Comparison of ENCODE assay signal across 15 cellular contexts in genomic region chr4:69860007-69860406, GRCh38. TPM values are rescaled to one million over a fixed set of nuclear protein-coding genes. Genes with fewer than 3 reads are reported as not detected.
DNase-seq lines count a peak whose midpoint lies in the region; ATAC-seq, FAIRE-seq and TF ChIP-seq lines count a peak whose summit lies in the region.
"Had no signal": no experiment of that assay in that cellular context is flagged by ENCODE, and none has a peak within 500 bp of the region (broad histone marks: within the 10 kb centered on the region; RNA-seq: fewer than 3 reads in every experiment).

TSS of gene SULT1E1 (minus strand) at chr4:69860145. CDS start at chr4:69857644, 2,501 bp downstream.

- H3K36me3 ChIP-seq in astrocyte (ENCODE audit: insufficient read depth, low read length) = no peaks in the 10 kb centered on the region
- no peaks in the 10 kb centered on the region for H3K36me3 ChIP-seq in body of pancreas (replicated peaks in 1 of 2; ENCODE audit: insufficient read depth in 1 of 2, low read depth in 2 of 2)
- H3K36me3 ChIP-seq in aorta (ENCODE audit: control insufficient read depth in 1 of 2, insufficient read depth in 2 of 2, low read length in 1 of 2) = no peaks in the 10 kb centered on the region
- H3K36me3 ChIP-seq: thoracic aorta had no signal

- ATAC-seq in foreskin keratinocyte (peak; percentile 96), body of pancreas (no peak), aorta (ENCODE audit: low FRiP score) (no peak), HG03097 (IDR thresholded peaks at IDR 0.05; ENCODE audit: low FRiP score, unreplicated experiment) (no peak)

- no peaks in the 10 kb centered on the region for H3K4me1 ChIP-seq in astrocyte (ENCODE audit: insufficient read depth, low read length)
- peaks cover 37% of the 10 kb centered on the region for H3K4me1 ChIP-seq in foreskin keratinocyte
- peaks cover 15% of the 10 kb centered on the region for H3K4me1 ChIP-seq in body of pancreas
- no peaks in the 10 kb centered on the region for H3K4me1 ChIP-seq in aorta (ENCODE audit: control insufficient read depth in 1 of 2, insufficient read depth in 2 of 2, low read length in 2 of 2)
- H3K4me1 ChIP-seq: parathyroid adenoma had no signal

- H4K20me1 ChIP-seq in astrocyte (ENCODE audit: insufficient read depth, low read length) = no peaks in the 10 kb centered on the region

- in situ Hi-C loops in KBM-7 (cut with MboI; ENCODE audit: low pct_unique_long_range_greater_than_20kb, low sequenced_read_pairs) = no loop called here

- H3K4me3 ChIP-seq in astrocyte (ENCODE audit: insufficient read depth, low read depth, low read length) (no peak within 1 kb of the TSS), retinal pigment epithelial cell (ENCODE audit: low read length) (no peak within 1 kb of the TSS), body of pancreas (no peak within 1 kb of the TSS), aorta (ENCODE audit: low read length in 2 of 2) (no peak within 1 kb of the TSS)
- H3K4me3 ChIP-seq: thoracic aorta had no signal

- no peak for TF ChIP-seq POLR2A in body of pancreas (IDR thresholded peaks at IDR 0.05)

- intact Hi-C loops in body of pancreas (cut with DNase I) (no loop called here), posterior vena cava (cut with DNase I) (no loop called here), aorta (cut with DNase I) (no loop called here)

- H3K27me3 ChIP-seq in astrocyte (ENCODE audit: insufficient read depth, low read length) = no peaks in the 10 kb centered on the region
- no peaks in the 10 kb centered on the region for H3K27me3 ChIP-seq in foreskin keratinocyte
- no peaks in the 10 kb centered on the region for H3K27me3 ChIP-seq in body of pancreas
- no peaks in the 10 kb centered on the region for H3K27me3 ChIP-seq in aorta (ENCODE audit: control insufficient read depth in 1 of 2, insufficient read depth in 2 of 2, low read length in 1 of 2)

- H3K9me3 Mint-ChIP-seq in astrocyte (ENCODE audit: unreplicated experiment) = no peaks in the 10 kb centered on the region
- H3K9me3 Mint-ChIP-seq: activated B cell treated with CpG ODN at 0.5 μM for 24 hours; activated naive CD4-positive, alpha-beta T cell treated with anti-CD3 and anti-CD28 coated beads, Interleukin-2, amount 10 ng/mL, durations not matched to agents 7 days and 5 days had no signal

- no peak within 1 kb of the TSS for H3K27ac Mint-ChIP-seq in astrocyte (ENCODE audit: unreplicated experiment)
- H3K27ac Mint-ChIP-seq: activated B cell treated with CpG ODN at 0.5 μM for 24 hours; activated naive CD4-positive, alpha-beta T cell treated with anti-CD3 and anti-CD28 coated beads, Interleukin-2, amount 10 ng/mL, durations not matched to agents 7 days and 5 days had no signal

- no peak within 1 kb of the TSS for H3K27ac ChIP-seq in astrocyte (ENCODE audit: low read depth, low read length)
- H3K27ac ChIP-seq in foreskin keratinocyte = peak within 1 kb of the TSS; percentile 75
- H3K27ac ChIP-seq in body of pancreas = no peak within 1 kb of the TSS
- no peak within 1 kb of the TSS for H3K27ac ChIP-seq in aorta (ENCODE audit: low read depth in 1 of 2, low read length in 2 of 2)
- H3K27ac ChIP-seq: parathyroid adenoma, thoracic aorta had no signal

- 35 to 40% methylated on average over 1 of the region's 1 CpG for WGBS in body of pancreas, 2 donors
- WGBS in aorta, 2 donors = 23 to 32% methylated on average over 1 of the region's 1 CpG

- H3K9ac ChIP-seq in astrocyte (ENCODE audit: low read length) = no peak within 1 kb of the TSS
- H3K9ac ChIP-seq: parathyroid adenoma had no signal

- no peaks in the 10 kb centered on the region for H3K4me1 Mint-ChIP-seq in astrocyte (ENCODE audit: low read depth, unreplicated experiment)
- H3K4me1 Mint-ChIP-seq: activated B cell treated with CpG ODN at 0.5 μM for 24 hours; activated naive CD4-positive, alpha-beta T cell treated with anti-CD3 and anti-CD28 coated beads, Interleukin-2, amount 10 ng/mL, durations not matched to agents 7 days and 5 days had no signal

- no peak within 1 kb of the TSS for H3K4me2 ChIP-seq in astrocyte (ENCODE audit: low read length)

- no peak within 1 kb of the TSS for H3K4me3 Mint-ChIP-seq in astrocyte (ENCODE audit: unreplicated experiment)
- H3K4me3 Mint-ChIP-seq: activated B cell treated with CpG ODN at 0.5 μM for 24 hours; activated naive CD4-positive, alpha-beta T cell treated with anti-CD3 and anti-CD28 coated beads, Interleukin-2, amount 10 ng/mL, durations not matched to agents 7 days and 5 days had no signal

- H3K27me3 Mint-ChIP-seq in astrocyte (ENCODE audit: low read depth, unreplicated experiment) = no peaks in the 10 kb centered on the region
- H3K27me3 Mint-ChIP-seq: activated B cell treated with CpG ODN at 0.5 μM for 24 hours; activated naive CD4-positive, alpha-beta T cell treated with anti-CD3 and anti-CD28 coated beads, Interleukin-2, amount 10 ng/mL, durations not matched to agents 7 days and 5 days had no signal

- H3K9me3 ChIP-seq in astrocyte (ENCODE audit: insufficient read depth, low read depth, low read length) = no peaks in the 10 kb centered on the region
- H3K9me3 ChIP-seq in body of pancreas = no peaks in the 10 kb centered on the region
- H3K9me3 ChIP-seq in aorta (ENCODE audit: control insufficient read depth, low read length) = no peaks in the 10 kb centered on the region
- H3K9me3 ChIP-seq: thoracic aorta had no signal

- H3K36me3 Mint-ChIP-seq in astrocyte (ENCODE audit: low read depth, unreplicated experiment) = no peaks in the 10 kb centered on the region
- H3K36me3 Mint-ChIP-seq: activated naive CD4-positive, alpha-beta T cell treated with anti-CD3 and anti-CD28 coated beads, Interleukin-2, amount 10 ng/mL, durations not matched to agents 7 days and 5 days had no signal

- TF ChIP-seq CTCF in astrocyte (IDR thresholded peaks at IDR 0.05; ENCODE audit: insufficient read depth, low read depth, low read length) (no peak), foreskin keratinocyte (conservative IDR thresholded peaks at IDR 0.05) (no peak), retinal pigment epithelial cell (conservative IDR thresholded peaks at IDR 0.05; ENCODE audit: low read depth, low read length) (no peak), body of pancreas (IDR thresholded peaks at IDR 0.05) (no peak)

- no peak for FAIRE-seq in astrocyte (lab: Jason Lieb, UNC)

- peak; percentile 20 for DNase-seq in KBM-7
- DNase-seq in astrocyte (ENCODE audit: low read depth) = peak; percentile 47
- DNase-seq in foreskin keratinocyte = peak; percentile 88 to 94
- peak; percentile 19 for DNase-seq in retinal pigment epithelial cell (ENCODE audit: low read depth)
- no peak for DNase-seq in body of pancreas
- DNase-seq in posterior vena cava (ENCODE audit: low spot score) = no peak
- no peak for DNase-seq in aorta
- DNase-seq: activated B cell treated with CpG ODN at 0.5 μM for 24 hours; activated naive CD4-positive, alpha-beta T cell treated with anti-CD3 and anti-CD28 coated beads, Interleukin-2, amount 10 ng/mL, durations not matched to agents 7 days and 5 days; cerebellar nuclear complex; MM.1S had no signal

- no peaks in the 10 kb centered on the region for H3K79me2 ChIP-seq in astrocyte (ENCODE audit: insufficient read depth, low read length)
- H3K79me2 ChIP-seq: parathyroid adenoma had no signal

- H2AFZ ChIP-seq in astrocyte (ENCODE audit: low read depth, low read length) = no peak within 1 kb of the TSS
- H2AFZ ChIP-seq: parathyroid adenoma had no signal

RNA-seq across cellular contexts. Expression of gene SULT1E1, which starts in this region (rescaled TPM):
- total RNA-seq in astrocyte = 0.34 TPM in 1 of 2 replicates, not detected in the other
- total RNA-seq in foreskin keratinocyte = 0.81 and 3.7 TPM in 2 replicates
- polyA plus RNA-seq in foreskin keratinocyte = 0.65 and 2.5 TPM in 2 replicates
- 1 to 10 TPM in 1 of 2 donors, not detected in 1; 1.3 TPM for total RNA-seq in body of pancreas
- not detected for total RNA-seq in posterior vena cava
- total RNA-seq in aorta = not detected
- 1 to 10 TPM in 1 of 2 donors, not detected in 1; 5.5 TPM for polyA plus RNA-seq in aorta
- total RNA-seq: activated B cell treated with CpG ODN at 0.5 μM for 24 hours, mononuclear cell had no signal

Comparison
In these comparisons a context has a peak if more than half of its experiments do, and no peak if none do; other contexts are left out.
1. Peak in DNase-seq in astrocyte; RNA of the gene not detected or under 1 TPM.
2. DNase-seq: peak in KBM-7 (single experiment), foreskin keratinocyte (2 of 2) and retinal pigment epithelial cell (single experiment); none in body of pancreas (0 of 4), posterior vena cava (single experiment) and aorta (0 of 2).